Comparison of ENCODE assay signal across 2 cellular contexts in the genomic region with DNA sequence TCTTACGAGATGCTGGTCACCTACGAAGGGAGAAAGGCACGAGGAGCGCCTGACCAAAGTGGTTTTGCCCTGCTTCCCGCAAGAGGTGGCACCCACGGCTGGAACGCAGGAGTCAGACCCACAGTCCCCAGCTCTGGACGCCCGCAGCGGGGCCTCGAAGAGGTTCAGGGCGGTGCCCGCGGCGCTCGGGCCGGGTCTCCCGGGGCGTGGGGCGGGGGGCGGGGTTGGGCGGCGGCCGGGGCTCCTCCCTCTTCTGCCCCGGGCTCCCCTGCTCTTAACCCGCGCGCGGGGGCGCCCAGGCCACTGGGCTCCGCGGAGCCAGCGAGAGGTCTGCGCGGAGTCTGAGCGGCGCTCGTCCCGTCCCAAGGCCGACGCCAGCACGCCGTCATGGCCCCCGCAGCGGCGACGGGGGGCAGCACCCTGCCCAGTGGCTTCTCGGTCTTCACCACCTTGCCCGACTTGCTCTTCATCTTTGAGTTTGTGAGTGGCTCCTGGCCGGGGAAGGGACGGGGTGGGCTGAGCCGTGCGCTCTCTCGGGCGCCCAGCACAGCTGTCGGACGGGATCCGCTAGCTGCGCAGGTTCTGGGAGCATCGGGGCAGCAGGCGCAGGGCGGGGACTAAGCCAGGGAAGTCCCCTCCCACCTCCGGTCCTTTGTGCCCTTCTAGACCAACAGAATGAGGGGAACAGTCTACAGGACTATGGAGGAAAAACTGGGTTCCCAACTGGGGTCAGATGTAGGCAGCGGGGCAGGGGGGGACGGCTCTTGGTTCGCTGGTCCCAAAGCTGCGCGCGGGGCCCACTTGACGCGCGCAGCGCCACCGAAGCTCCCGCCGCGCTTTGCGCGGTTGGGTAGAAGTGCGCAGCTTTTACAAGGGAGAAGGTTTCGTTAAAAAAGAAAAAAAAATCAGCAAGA.
TF ChIP-seq lines count a peak whose summit lies in the region.

Gene MAL, plus strand, starts transcription at position 303 of the 914 bp plus-strand sequence. Its CDS starts 85 bp downstream, at position 388.

TF ChIP-seq in SK-N-SH, 30 proteins besides CTCF, POLR2A, EP300 and RAD21 (continued from another document):
- TF ChIP-seq EZH2phosphoT487 (IDR thresholded peaks at IDR 0.05; ENCODE audit: borderline replicate concordance, low read depth) (no peak), GATA2 (CRISPR knock-in tag; IDR thresholded peaks at IDR 0.05) (no peak), TEAD4 (IDR thresholded peaks at IDR 0.05; ENCODE audit: borderline replicate concordance, insufficient read depth) (no peak), NFIC (IDR thresholded peaks at IDR 0.05; ENCODE audit: borderline replicate concordance) (no peak), RXRA (IDR thresholded peaks at IDR 0.05; ENCODE audit: borderline replicate concordance, low read depth) (no peak), RFX5 (IDR thresholded peaks at IDR 0.05; ENCODE audit: low read length) (no peak), IRF3 (IDR thresholded peaks at IDR 0.05; ENCODE audit: low read depth, low read length) (no peak)
- TF ChIP-seq, protein P1, sequence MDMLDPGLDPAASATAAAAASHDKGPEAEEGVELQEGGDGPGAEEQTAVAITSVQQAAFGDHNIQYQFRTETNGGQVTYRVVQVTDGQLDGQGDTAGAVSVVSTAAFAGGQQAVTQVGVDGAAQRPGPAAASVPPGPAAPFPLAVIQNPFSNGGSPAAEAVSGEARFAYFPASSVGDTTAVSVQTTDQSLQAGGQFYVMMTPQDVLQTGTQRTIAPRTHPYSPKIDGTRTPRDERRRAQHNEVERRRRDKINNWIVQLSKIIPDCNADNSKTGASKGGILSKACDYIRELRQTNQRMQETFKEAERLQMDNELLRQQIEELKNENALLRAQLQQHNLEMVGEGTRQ (IDR thresholded peaks at IDR 0.05; ENCODE audit: borderline replicate concordance, low read depth, low read length), result no peak
- TF ChIP-seq, protein P2, sequence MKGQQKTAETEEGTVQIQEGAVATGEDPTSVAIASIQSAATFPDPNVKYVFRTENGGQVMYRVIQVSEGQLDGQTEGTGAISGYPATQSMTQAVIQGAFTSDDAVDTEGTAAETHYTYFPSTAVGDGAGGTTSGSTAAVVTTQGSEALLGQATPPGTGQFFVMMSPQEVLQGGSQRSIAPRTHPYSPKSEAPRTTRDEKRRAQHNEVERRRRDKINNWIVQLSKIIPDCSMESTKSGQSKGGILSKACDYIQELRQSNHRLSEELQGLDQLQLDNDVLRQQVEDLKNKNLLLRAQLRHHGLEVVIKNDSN (IDR thresholded peaks at IDR 0.05; ENCODE audit: borderline replicate concordance, low read depth), result no peak

TF ChIP-seq in SK-N-SH treated with all-trans-retinoic acid at 6 μM for 48 hours, 23 proteins besides CTCF, POLR2A, EP300 and RAD21 (continued from another document):
- TF ChIP-seq CSRNP3 (CRISPR knock-in tag; IDR thresholded peaks at IDR 0.05) (no peak), TOX (CRISPR knock-in tag; IDR thresholded peaks at IDR 0.05; ENCODE audit: borderline replicate concordance) (no peak), ZNF565 (CRISPR knock-in tag; conservative IDR thresholded peaks at IDR 0.05; ENCODE audit: low read depth) (no peak), SNAI2 (CRISPR knock-in tag; IDR thresholded peaks at IDR 0.05) (no peak), ZNF8 (CRISPR knock-in tag; IDR thresholded peaks at IDR 0.05) (no peak), ZC3H10 (CRISPR knock-in tag; IDR thresholded peaks at IDR 0.05) (no peak)
- TF ChIP-seq, protein P3, sequence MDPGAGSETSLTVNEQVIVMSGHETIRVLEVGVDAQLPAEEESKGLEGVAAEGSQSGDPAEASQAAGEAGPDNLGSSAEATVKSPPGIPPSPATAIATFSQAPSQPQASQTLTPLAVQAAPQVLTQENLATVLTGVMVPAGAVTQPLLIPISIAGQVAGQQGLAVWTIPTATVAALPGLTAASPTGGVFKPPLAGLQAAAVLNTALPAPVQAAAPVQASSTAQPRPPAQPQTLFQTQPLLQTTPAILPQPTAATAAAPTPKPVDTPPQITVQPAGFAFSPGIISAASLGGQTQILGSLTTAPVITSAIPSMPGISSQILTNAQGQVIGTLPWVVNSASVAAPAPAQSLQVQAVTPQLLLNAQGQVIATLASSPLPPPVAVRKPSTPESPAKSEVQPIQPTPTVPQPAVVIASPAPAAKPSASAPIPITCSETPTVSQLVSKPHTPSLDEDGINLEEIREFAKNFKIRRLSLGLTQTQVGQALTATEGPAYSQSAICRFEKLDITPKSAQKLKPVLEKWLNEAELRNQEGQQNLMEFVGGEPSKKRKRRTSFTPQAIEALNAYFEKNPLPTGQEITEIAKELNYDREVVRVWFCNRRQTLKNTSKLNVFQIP (CRISPR knock-in tag; IDR thresholded peaks at IDR 0.05; ENCODE audit: borderline replicate concordance, low read depth), result no peak
